Comparison of ENCODE assay signal across 8 cellular contexts in the genomic region with DNA sequence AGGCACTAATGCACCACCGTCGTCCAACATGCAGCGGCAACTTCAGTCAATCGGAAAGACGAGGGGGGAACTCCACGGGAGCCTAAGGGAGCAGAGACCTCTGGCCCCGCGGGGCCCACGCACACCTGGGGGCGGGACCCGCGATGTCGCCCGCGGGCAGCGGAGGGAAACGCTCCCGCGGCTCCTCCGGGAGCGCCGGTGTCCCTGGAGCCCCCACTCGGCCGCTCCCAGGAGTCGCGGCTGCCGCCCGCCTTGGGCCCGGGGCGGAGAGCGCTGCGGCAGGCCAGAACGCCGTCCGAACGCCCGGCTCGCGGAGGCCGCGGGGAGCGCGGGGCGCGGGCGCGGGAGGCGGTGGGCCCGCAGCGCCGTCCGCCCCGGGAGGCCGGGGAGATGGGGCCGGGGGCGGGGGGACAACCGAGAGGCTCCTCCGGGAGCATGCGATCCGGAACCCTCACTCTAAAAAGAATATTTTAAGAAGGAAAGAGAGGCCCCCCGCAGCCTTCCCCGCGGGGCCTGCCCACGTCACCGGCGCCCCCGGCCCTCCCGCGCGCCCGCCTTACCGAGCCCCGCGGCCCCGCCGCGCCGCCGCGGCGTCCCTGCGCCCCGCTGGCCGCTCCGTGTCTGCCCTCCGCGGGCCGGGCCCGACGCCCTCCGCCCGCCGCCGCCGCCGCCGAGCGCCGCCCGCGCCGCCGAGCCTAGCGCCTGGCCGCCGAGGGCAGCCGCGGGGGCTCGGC.
DNase-seq lines count a peak whose midpoint lies in the region; ATAC-seq and TF ChIP-seq lines count a peak whose summit lies in the region.

No MANE protein-coding gene starts in this region.

- ATAC-seq in HG03108 (IDR thresholded peaks at IDR 0.05; ENCODE audit: unreplicated experiment): no peak

- H3K27ac ChIP-seq in HUES6 (ENCODE audit: low read depth, low read length) (no peak overlapping the region), right atrium auricular region (peak overlapping the region in 1 of 2 donors; percentile 36)

- H3K27me3 Mint-ChIP-seq in activated naive CD4-positive, alpha-beta T cell treated with anti-CD3 and anti-CD28 coated beads, Interleukin-2, amount 10 ng/mL, durations not matched to agents 7 days and 5 days: peaks cover 32% of the 10 kb centered on the region

- CTCF ChIA-PET in activated naive CD4-positive, alpha-beta T cell treated with anti-CD3 and anti-CD28 coated beads, Interleukin-2, amount 10 ng/mL, durations not matched to agents 7 days and 5 days (lab: Charles Lee): interaction anchor here (1.0 kb wide), 1 partner anchor 85 kb away, joined by 3 read pairs; no protein-coding TSS in a partner anchor

- H3K4me1 Mint-ChIP-seq in activated naive CD4-positive, alpha-beta T cell treated with anti-CD3 and anti-CD28 coated beads, Interleukin-2, amount 10 ng/mL, durations not matched to agents 7 days and 5 days: peaks cover 38% of the 10 kb centered on the region

- H3K9me3 Mint-ChIP-seq in activated naive CD4-positive, alpha-beta T cell treated with anti-CD3 and anti-CD28 coated beads, Interleukin-2, amount 10 ng/mL, durations not matched to agents 7 days and 5 days: no peaks in the 10 kb centered on the region

- H3K9ac ChIP-seq in HUES6 (ENCODE audit: low read length): peak overlapping the region; percentile 40

- H3K4me1 ChIP-seq in HUES6 (ENCODE audit: control insufficient read depth, insufficient read depth, low read length) (peaks cover 34% of the 10 kb centered on the region), right atrium auricular region (peaks cover 0 to 31% of the 10 kb centered on the region in 2 donors)

- peak overlapping the region; percentile 73 for H3K27ac Mint-ChIP-seq in activated naive CD4-positive, alpha-beta T cell treated with anti-CD3 and anti-CD28 coated beads, Interleukin-2, amount 10 ng/mL, durations not matched to agents 7 days and 5 days

- no peaks in the 10 kb centered on the region for H3K36me3 Mint-ChIP-seq in activated naive CD4-positive, alpha-beta T cell treated with anti-CD3 and anti-CD28 coated beads, Interleukin-2, amount 10 ng/mL, durations not matched to agents 7 days and 5 days

- H3K27me3 ChIP-seq in HUES6 (ENCODE audit: control insufficient read depth, insufficient read depth, low read length): peaks cover 23% of the 10 kb centered on the region
- no peaks in the 10 kb centered on the region for H3K27me3 ChIP-seq in right atrium auricular region

- peak overlapping the region; percentile 82 for H3K4me3 Mint-ChIP-seq in activated naive CD4-positive, alpha-beta T cell treated with anti-CD3 and anti-CD28 coated beads, Interleukin-2, amount 10 ng/mL, durations not matched to agents 7 days and 5 days

- peak overlapping the region; percentile 78 for H3K4me3 ChIP-seq in HUES6 (ENCODE audit: low read depth, low read length)
- peak overlapping the region; percentile 64 to 67 for H3K4me3 ChIP-seq in right atrium auricular region

- no peak for TF ChIP-seq CTCF in right atrium auricular region (IDR thresholded peaks at IDR 0.05)

- H3K9me3 ChIP-seq in HUES6 (ENCODE audit: control insufficient read depth, insufficient read depth, low read depth, low read length) (no peaks in the 10 kb centered on the region), right atrium auricular region (no peaks in the 10 kb centered on the region)

- no peaks in the 10 kb centered on the region for H3K36me3 ChIP-seq in HUES6 (ENCODE audit: control insufficient read depth, insufficient read depth, low read length)
- H3K36me3 ChIP-seq in right atrium auricular region: no peaks in the 10 kb centered on the region

- DNase-seq in activated CD4-positive, alpha-beta T cell treated with anti-CD3 and anti-CD28 coated beads for 48 hours: peak; percentile 13
- DNase-seq in activated CD4-positive, alpha-beta T cell treated with anti-CD3 and anti-CD28 coated beads for 1 hour: no peak
- peak; percentile 34 for DNase-seq in activated naive CD4-positive, alpha-beta T cell treated with anti-CD3 and anti-CD28 coated beads, Interleukin-2, amount 10 ng/mL, durations not matched to agents 7 days and 5 days
- DNase-seq in right atrium auricular region (ENCODE audit: low spot score): no peak
- peak; percentile 58 for DNase-seq in retina
- DNase-seq in activated CD4-positive, CD25-positive, alpha-beta regulatory T cell treated with anti-CD3 and anti-CD28 coated beads, Interleukin-2, amount 50 U/mL, for 72 hours: no peak

Comparison
In these comparisons a context has a peak if more than half of its experiments do, and no peak if none do; other contexts are left out.
1. DNase-seq: peak in activated CD4-positive, alpha-beta T cell treated with anti-CD3 and anti-CD28 coated beads for 48 hours (single experiment), activated naive CD4-positive, alpha-beta T cell treated with anti-CD3 and anti-CD28 coated beads, Interleukin-2, amount 10 ng/mL, durations not matched to agents 7 days and 5 days (single experiment) and retina (single experiment); none in activated CD4-positive, alpha-beta T cell treated with anti-CD3 and anti-CD28 coated beads for 1 hour (single experiment), right atrium auricular region (single experiment) and activated CD4-positive, CD25-positive, alpha-beta regulatory T cell treated with anti-CD3 and anti-CD28 coated beads, Interleukin-2, amount 50 U/mL, for 72 hours (single experiment).